In the genomic region with DNA sequence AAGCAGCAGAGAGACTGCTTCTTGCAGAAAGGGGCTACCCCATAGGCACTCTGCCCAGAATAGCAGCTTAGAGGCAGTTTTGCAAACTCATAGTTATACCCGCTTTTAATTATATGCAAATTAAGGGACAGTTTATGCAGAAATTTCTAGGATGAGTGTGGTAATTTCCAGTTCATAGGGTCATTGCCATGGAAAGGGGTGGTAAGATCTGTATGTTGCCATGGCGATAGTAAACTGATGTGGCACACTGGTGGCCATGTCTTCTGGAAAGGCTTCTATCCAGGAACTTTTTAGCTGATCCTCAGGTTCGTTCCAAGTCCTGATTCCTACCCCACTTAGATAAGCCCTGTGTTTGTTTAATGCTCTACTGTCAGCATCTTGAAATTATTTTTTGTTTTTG, we compare ENCODE assay signal across 20 cellular contexts.
"Had no signal": no experiment of that assay in that cellular context is flagged by ENCODE, and none has a peak within 500 bp of the region (broad histone marks: within the 10 kb centered on the region; RNA-seq: fewer than 3 reads in every experiment).

No MANE protein-coding gene starts in this region.

- H3K27me3 ChIP-seq: SJSA1 had no signal

- H3K27ac ChIP-seq: KMS-11, SJSA1, SK-N-MC had no signal

- DNase-seq: IMR-90, Kasumi-1, NCI-H1092 treated with DMSO at 0.1 percent for 48 hours, NCI-H1436, NCI-H187, NCI-H2029, NCI-H2081 treated with DMSO at 0.1 percent for 48 hours, NCI-H2171, NCI-H226, NCI-H446, NCI-H510A, NCI-H524 treated with DMSO at 0.1 percent for 48 hours, NCI-H69, NCI-H774, Right ventricle myocardium superior, RPMI8226, SIG-M5 had no signal

- H3K4me3 ChIP-seq: SJSA1, SK-N-MC had no signal

- H3K9me3 ChIP-seq: SJSA1 had no signal

- H3K36me3 ChIP-seq: SJSA1 had no signal
